ENCODE assay signal across 27 cellular contexts in the genomic region with DNA sequence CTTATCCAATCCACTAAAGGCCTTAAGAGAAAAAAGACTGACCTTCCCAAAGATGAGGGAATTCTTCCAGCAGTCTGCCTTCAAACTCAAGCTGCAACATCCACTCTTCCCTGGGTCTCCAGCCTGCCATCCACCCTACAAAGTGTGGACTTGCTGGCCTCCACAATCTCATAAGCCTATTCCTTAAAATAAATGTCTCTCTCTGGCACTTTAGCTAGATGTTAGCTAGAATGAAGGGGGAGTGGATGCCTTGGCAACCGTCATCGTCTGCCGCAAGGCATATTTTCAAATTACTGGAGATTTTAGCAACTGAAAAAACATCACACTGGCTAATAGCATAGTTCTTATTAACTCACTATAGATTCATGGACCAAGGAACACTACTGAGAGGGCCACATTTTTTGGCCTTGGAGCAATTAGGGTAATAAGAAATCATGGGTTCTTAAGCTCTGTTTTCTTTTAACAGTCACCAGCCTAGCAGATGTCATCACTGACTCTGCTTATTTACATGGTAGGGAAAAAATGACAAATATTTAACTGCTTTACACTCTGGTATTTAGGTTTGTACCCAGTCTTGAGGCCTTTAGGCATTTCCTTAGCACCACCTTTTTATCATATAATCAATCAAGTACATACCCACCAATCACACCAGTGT.
DNase-seq lines count a peak whose midpoint lies in the region; ATAC-seq and TF ChIP-seq lines count a peak whose summit lies in the region.
"Had no signal": no experiment of that assay in that cellular context is flagged by ENCODE, and none has a peak within 500 bp of the region (broad histone marks: within the 10 kb centered on the region; RNA-seq: fewer than 3 reads in every experiment).

No MANE protein-coding gene starts in this region.

- peak; percentile 91 for DNase-seq in AG10803 (ENCODE audit: low read depth)
- DNase-seq in SK-N-SH = no peak
- DNase-seq in fibroblast of peridontal ligament (ENCODE audit: extremely low read depth) = peak; percentile 75
- peak; percentile 72 for DNase-seq in renal cortical epithelial cell (ENCODE audit: low read depth)
- no peak for DNase-seq in HPDE6-E6E7 (ENCODE audit: extremely low spot score)
- no peak for DNase-seq in SIG-M5 treated with dmso at 0.1 percent for 504 hours (lab: John Stamatoyannopoulos, UW; ENCODE audit: unreplicated experiment)
- no peak for DNase-seq in progenitor cell of endocrine pancreas (ENCODE audit: low spot score, unreplicated experiment)
- DNase-seq: activated CD8-positive, alpha-beta T cell treated with anti-CD3 and anti-CD28 coated beads, Interleukin-2, amount 10 ng/mL, durations not matched to agents 7 days and 5 days; activated gamma-delta T cell; adrenal gland; gastrocnemius medialis; hypothalamus; IMR-90; islet precursor cell; NCI-H1417; NCI-H524 treated with DMSO at 0.1 percent for 48 hours; stimulated activated CD4-positive, alpha-beta T cell treated with anti-CD3 and anti-CD28 coated beads, Interleukin-12 subunit alpha, Interleukin-12 subunit beta, amount 100 ng/mL, for 4 hours; stimulated activated CD4-positive, alpha-beta T cell treated with anti-CD3 and anti-CD28 coated beads, Interleukin-4, amount 100 ng/mL, for 4 hours; T-helper 9 cell; transverse colon had no signal

- no peak overlapping the region for H3K4me2 ChIP-seq in SK-N-SH
- H3K4me2 ChIP-seq: A549 had no signal

- H3K4me3 ChIP-seq in AG10803 (ENCODE audit: low read length) = no peak overlapping the region
- no peak overlapping the region for H3K4me3 ChIP-seq in SK-N-SH (ENCODE audit: low read depth in 2 of 2, low read length in 1 of 2)
- H3K4me3 ChIP-seq: A549, adrenal gland, gastrocnemius medialis, HAP-1, lung, right atrium auricular region, transverse colon had no signal

- H2AFZ ChIP-seq in SK-N-SH (ENCODE audit: low read depth) = no peak overlapping the region

- H3F3A ChIP-seq in SK-N-SH (replicated peaks; ENCODE audit: insufficient read depth) = no peaks in the 10 kb centered on the region

- ATAC-seq in HG03135 (IDR thresholded peaks at IDR 0.05; ENCODE audit: unreplicated experiment) = no peak
- ATAC-seq: A549; activated CD8-positive, alpha-beta T cell treated with anti-CD3 and anti-CD28 coated beads, Interleukin-2, amount 10 ng/mL, durations not matched to agents 7 days and 5 days; gastrocnemius medialis had no signal

- 97% methylated on average over 3 of the region's 3 CpGs for WGBS in SK-N-SH (ENCODE audit: low lambda C conversion rate)

- H3K27me3 Mint-ChIP-seq in progenitor cell of endocrine pancreas = no peaks in the 10 kb centered on the region

- no peak overlapping the region for H3K4me3 Mint-ChIP-seq in progenitor cell of endocrine pancreas (ENCODE audit: low read depth)
- H3K4me3 Mint-ChIP-seq: activated CD8-positive, alpha-beta T cell treated with anti-CD3 and anti-CD28 coated beads, Interleukin-2, amount 10 ng/mL, durations not matched to agents 7 days and 5 days; stimulated activated naive CD8-positive, alpha-beta T cell treated with anti-CD3 and anti-CD28 coated beads, Interleukin-15, Interleukin-2, amounts not matched to agents 100 ng/mL and 50 ng/mL, for 24 hours had no signal

- H3K9me3 ChIP-seq in SK-N-SH = peaks cover 13% of the 10 kb centered on the region; the same call in 1 of the 2 replicates
- H3K9me3 ChIP-seq: A549, adrenal gland, gastrocnemius medialis, HAP-1, neutrophil, transverse colon had no signal

- TF ChIP-seq RAD21 in SK-N-SH (IDR thresholded peaks at IDR 0.05; ENCODE audit: low read length) = no peak

- H3K36me3 ChIP-seq in SK-N-SH (replicated peaks in 1 of 2; ENCODE audit: control insufficient read depth in 1 of 2, insufficient read depth in 2 of 2, low read length in 1 of 2) = peaks cover 0 to 5% of the 10 kb centered on the region in 2 experiments
- H3K36me3 ChIP-seq: adrenal gland, gastrocnemius medialis, HAP-1, neutrophil, right atrium auricular region, transverse colon had no signal

- no peaks in the 10 kb centered on the region for H3K79me2 ChIP-seq in SK-N-SH (ENCODE audit: insufficient read depth)

- POLR2A ChIA-PET in SK-N-SH (lab: Yijun Ruan, JAX) = no interaction called here

- H3K4me1 Mint-ChIP-seq in progenitor cell of endocrine pancreas (ENCODE audit: low read depth) = no peaks in the 10 kb centered on the region

- H4K20me1 ChIP-seq in SK-N-SH (ENCODE audit: insufficient read depth) = no peaks in the 10 kb centered on the region

- no peak overlapping the region for H3K27ac Mint-ChIP-seq in progenitor cell of endocrine pancreas
- H3K27ac Mint-ChIP-seq: activated CD8-positive, alpha-beta T cell treated with anti-CD3 and anti-CD28 coated beads, Interleukin-2, amount 10 ng/mL, durations not matched to agents 7 days and 5 days; stimulated activated naive CD8-positive, alpha-beta T cell treated with anti-CD3 and anti-CD28 coated beads, Interleukin-15, Interleukin-2, amounts not matched to agents 100 ng/mL and 50 ng/mL, for 24 hours had no signal

- CTCF ChIA-PET in SK-N-SH (lab: Yijun Ruan, JAX) = interaction anchor here (1.0 kb wide), 1 partner anchor 330 kb away, joined by 3 read pairs; no protein-coding TSS in a partner anchor

- H3K36me3 Mint-ChIP-seq in progenitor cell of endocrine pancreas (ENCODE audit: insufficient read depth) = no peaks in the 10 kb centered on the region

- no peak overlapping the region for H3K9ac ChIP-seq in SK-N-SH

- peak overlapping the region; percentile 29 to 50; a peak in 2 of 4 replicates for H3K27ac ChIP-seq in SK-N-SH (ENCODE audit: low read depth in 2 of 2, low read length in 1 of 2)
- H3K27ac ChIP-seq: A549, adrenal gland, gastrocnemius medialis, neutrophil, right atrium auricular region, transverse colon had no signal

- no peaks in the 10 kb centered on the region for H3K9me2 ChIP-seq in SK-N-SH

- TF ChIP-seq CTCF in AG10803 (conservative IDR thresholded peaks at IDR 0.05; ENCODE audit: low read length) = no peak
- TF ChIP-seq CTCF in SK-N-SH (IDR thresholded peaks at IDR 0.05) = no peak
- TF ChIP-seq CTCF in progenitor cell of endocrine pancreas (IDR thresholded peaks at IDR 0.05; ENCODE audit: unreplicated experiment) = no peak

- peaks cover 15% of the 10 kb centered on the region for H3K9me3 Mint-ChIP-seq in progenitor cell of endocrine pancreas (ENCODE audit: low read depth)

- peaks cover 0 to 3% of the 10 kb centered on the region in 2 experiments; a peak in 2 of 4 replicates for H3K4me1 ChIP-seq in SK-N-SH (ENCODE audit: control insufficient read depth in 1 of 2, insufficient read depth in 2 of 2, low read depth in 1 of 2, low read length in 1 of 2)
- H3K4me1 ChIP-seq: A549, adrenal gland, gastrocnemius medialis, HAP-1, right atrium auricular region, transverse colon had no signal

- TF ChIP-seq EP300 in SK-N-SH (IDR thresholded peaks at IDR 0.05; ENCODE audit: borderline replicate concordance in 1 of 2, low read depth in 1 of 2, low read length in 1 of 2) = peak in 1 of 2 experiments; percentile 31; a peak in 1 of 4 replicates

- no peaks in the 10 kb centered on the region for H3K27me3 ChIP-seq in SK-N-SH (ENCODE audit: insufficient read depth)
- H3K27me3 ChIP-seq: adrenal gland, gastrocnemius medialis, neutrophil, right atrium auricular region, transverse colon had no signal

TF ChIP-seq in SK-N-SH, 30 proteins besides CTCF, POLR2A, EP300 and RAD21:
- TF ChIP-seq JUND (IDR thresholded peaks at IDR 0.05) (peak; percentile 2; the same call in 1 of the 2 replicates), EZH2phosphoT487 (IDR thresholded peaks at IDR 0.05; ENCODE audit: borderline replicate concordance, low read depth) (no peak), MXI1 (IDR thresholded peaks at IDR 0.05; ENCODE audit: low read depth, low read length) (no peak), RFX5 (IDR thresholded peaks at IDR 0.05; ENCODE audit: low read length) (no peak), FOXJ3 (CRISPR knock-in tag; IDR thresholded peaks at IDR 0.05) (no peak), TCF12 (IDR thresholded peaks at IDR 0.05) (peak; percentile 61), NRF1 (IDR thresholded peaks at IDR 0.05; ENCODE audit: low read depth, low read length) (no peak), TEAD4 (IDR thresholded peaks at IDR 0.05; ENCODE audit: borderline replicate concordance, insufficient read depth) (0 out of 2 replicates have a peak, but pooled peaks have one; percentile 9), NFIC (IDR thresholded peaks at IDR 0.05; ENCODE audit: borderline replicate concordance) (0 out of 2 replicates have a peak, but pooled peaks have one; percentile 12)
- TF ChIP-seq, protein P1, sequence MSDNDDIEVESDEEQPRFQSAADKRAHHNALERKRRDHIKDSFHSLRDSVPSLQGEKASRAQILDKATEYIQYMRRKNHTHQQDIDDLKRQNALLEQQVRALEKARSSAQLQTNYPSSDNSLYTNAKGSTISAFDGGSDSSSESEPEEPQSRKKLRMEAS (IDR thresholded peaks at IDR 0.05; ENCODE audit: low read depth) = no peak
- TF ChIP-seq, protein P2, sequence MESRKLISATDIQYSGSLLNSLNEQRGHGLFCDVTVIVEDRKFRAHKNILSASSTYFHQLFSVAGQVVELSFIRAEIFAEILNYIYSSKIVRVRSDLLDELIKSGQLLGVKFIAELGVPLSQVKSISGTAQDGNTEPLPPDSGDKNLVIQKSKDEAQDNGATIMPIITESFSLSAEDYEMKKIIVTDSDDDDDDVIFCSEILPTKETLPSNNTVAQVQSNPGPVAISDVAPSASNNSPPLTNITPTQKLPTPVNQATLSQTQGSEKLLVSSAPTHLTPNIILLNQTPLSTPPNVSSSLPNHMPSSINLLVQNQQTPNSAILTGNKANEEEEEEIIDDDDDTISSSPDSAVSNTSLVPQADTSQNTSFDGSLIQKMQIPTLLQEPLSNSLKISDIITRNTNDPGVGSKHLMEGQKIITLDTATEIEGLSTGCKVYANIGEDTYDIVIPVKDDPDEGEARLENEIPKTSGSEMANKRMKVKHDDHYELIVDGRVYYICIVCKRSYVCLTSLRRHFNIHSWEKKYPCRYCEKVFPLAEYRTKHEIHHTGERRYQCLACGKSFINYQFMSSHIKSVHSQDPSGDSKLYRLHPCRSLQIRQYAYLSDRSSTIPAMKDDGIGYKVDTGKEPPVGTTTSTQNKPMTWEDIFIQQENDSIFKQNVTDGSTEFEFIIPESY (IDR thresholded peaks at IDR 0.05; ENCODE audit: borderline replicate concordance, low read depth) = no peak
- TF ChIP-seq, protein P3, sequence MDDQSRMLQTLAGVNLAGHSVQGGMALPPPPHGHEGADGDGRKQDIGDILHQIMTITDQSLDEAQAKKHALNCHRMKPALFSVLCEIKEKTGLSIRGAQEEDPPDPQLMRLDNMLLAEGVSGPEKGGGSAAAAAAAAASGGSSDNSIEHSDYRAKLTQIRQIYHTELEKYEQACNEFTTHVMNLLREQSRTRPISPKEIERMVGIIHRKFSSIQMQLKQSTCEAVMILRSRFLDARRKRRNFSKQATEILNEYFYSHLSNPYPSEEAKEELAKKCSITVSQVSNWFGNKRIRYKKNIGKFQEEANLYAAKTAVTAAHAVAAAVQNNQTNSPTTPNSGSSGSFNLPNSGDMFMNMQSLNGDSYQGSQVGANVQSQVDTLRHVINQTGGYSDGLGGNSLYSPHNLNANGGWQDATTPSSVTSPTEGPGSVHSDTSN (IDR thresholded peaks at IDR 0.05) = peak; percentile 45

Comparison
In these comparisons a context has a peak if more than half of its experiments do, and no peak if none do; other contexts are left out.
1. DNase-seq: peak in AG10803 (single experiment), fibroblast of peridontal ligament (single experiment) and renal cortical epithelial cell (single experiment); none in SK-N-SH (single experiment), HPDE6-E6E7 (single experiment), SIG-M5 treated with dmso at 0.1 percent for 504 hours (single experiment) and progenitor cell of endocrine pancreas (single experiment).